In genomic region chr17:44071198-44071520, GRCh38 we compare ENCODE assay signal across 2 cellular contexts.
TF ChIP-seq lines count a peak whose summit lies in the region.

No MANE protein-coding gene starts in this region.

TF ChIP-seq in A549, 52 proteins besides CTCF, POLR2A, EP300 and RAD21 (continued from another document):
- TF ChIP-seq GATA3 (IDR thresholded peaks at IDR 0.05; ENCODE audit: borderline replicate concordance): no peak
- no peak for TF ChIP-seq HMGXB4 (CRISPR knock-in tag; IDR thresholded peaks at IDR 0.05; ENCODE audit: borderline replicate concordance)

TF ChIP-seq in GM23338, 12 proteins besides CTCF, POLR2A, EP300 and RAD21 (continued from another document):
- TF ChIP-seq, protein P1, sequence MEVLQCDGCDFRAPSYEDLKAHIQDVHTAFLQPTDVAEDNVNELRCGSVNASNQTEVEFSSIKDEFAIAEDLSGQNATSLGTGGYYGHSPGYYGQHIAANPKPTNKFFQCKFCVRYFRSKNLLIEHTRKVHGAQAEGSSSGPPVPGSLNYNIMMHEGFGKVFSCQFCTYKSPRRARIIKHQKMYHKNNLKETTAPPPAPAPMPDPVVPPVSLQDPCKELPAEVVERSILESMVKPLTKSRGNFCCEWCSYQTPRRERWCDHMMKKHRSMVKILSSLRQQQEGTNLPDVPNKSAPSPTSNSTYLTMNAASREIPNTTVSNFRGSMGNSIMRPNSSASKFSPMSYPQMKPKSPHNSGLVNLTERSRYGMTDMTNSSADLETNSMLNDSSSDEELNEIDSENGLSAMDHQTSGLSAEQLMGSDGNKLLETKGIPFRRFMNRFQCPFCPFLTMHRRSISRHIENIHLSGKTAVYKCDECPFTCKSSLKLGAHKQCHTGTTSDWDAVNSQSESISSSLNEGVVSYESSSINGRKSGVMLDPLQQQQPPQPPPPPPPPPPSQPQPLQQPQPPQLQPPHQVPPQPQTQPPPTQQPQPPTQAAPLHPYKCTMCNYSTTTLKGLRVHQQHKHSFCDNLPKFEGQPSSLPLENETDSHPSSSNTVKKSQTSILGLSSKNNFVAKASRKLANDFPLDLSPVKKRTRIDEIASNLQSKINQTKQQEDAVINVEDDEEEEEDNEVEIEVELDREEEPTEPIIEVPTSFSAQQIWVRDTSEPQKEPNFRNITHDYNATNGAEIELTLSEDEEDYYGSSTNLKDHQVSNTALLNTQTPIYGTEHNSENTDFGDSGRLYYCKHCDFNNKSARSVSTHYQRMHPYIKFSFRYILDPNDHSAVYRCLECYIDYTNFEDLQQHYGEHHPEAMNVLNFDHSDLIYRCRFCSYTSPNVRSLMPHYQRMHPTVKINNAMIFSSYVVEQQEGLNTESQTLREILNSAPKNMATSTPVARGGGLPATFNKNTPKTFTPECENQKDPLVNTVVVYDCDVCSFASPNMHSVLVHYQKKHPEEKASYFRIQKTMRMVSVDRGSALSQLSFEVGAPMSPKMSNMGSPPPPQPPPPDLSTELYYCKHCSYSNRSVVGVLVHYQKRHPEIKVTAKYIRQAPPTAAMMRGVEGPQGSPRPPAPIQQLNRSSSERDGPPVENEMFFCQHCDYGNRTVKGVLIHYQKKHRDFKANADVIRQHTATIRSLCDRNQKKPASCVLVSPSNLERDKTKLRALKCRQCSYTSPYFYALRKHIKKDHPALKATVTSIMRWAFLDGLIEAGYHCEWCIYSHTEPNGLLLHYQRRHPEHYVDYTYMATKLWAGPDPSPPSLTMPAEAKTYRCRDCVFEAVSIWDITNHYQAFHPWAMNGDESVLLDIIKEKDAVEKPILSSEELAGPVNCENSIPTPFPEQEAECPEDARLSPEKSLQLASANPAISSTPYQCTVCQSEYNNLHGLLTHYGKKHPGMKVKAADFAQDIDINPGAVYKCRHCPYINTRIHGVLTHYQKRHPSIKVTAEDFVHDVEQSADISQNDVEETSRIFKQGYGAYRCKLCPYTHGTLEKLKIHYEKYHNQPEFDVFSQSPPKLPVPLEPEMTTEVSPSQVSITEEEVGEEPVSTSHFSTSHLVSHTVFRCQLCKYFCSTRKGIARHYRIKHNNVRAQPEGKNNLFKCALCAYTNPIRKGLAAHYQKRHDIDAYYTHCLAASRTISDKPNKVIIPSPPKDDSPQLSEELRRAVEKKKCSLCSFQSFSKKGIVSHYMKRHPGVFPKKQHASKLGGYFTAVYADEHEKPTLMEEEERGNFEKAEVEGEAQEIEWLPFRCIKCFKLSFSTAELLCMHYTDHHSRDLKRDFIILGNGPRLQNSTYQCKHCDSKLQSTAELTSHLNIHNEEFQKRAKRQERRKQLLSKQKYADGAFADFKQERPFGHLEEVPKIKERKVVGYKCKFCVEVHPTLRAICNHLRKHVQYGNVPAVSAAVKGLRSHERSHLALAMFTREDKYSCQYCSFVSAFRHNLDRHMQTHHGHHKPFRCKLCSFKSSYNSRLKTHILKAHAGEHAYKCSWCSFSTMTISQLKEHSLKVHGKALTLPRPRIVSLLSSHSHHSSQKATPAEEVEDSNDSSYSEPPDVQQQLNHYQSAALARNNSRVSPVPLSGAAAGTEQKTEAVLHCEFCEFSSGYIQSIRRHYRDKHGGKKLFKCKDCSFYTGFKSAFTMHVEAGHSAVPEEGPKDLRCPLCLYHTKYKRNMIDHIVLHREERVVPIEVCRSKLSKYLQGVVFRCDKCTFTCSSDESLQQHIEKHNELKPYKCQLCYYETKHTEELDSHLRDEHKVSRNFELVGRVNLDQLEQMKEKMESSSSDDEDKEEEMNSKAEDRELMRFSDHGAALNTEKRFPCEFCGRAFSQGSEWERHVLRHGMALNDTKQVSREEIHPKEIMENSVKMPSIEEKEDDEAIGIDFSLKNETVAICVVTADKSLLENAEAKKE (CRISPR knock-in tag; IDR thresholded peaks at IDR 0.05): no peak
- TF ChIP-seq ETS1 (IDR thresholded peaks at IDR 0.05) (no peak), EZH2 (IDR thresholded peaks at IDR 0.05; ENCODE audit: low read depth, unreplicated experiment) (no peak), EZH2phosphoT487 (IDR thresholded peaks at IDR 0.05; ENCODE audit: unreplicated experiment) (no peak), ZNF114 (CRISPR knock-in tag; IDR thresholded peaks at IDR 0.05) (no peak), NANOG (IDR thresholded peaks at IDR 0.05; ENCODE audit: borderline replicate concordance) (no peak)
- TF ChIP-seq, protein P2, sequence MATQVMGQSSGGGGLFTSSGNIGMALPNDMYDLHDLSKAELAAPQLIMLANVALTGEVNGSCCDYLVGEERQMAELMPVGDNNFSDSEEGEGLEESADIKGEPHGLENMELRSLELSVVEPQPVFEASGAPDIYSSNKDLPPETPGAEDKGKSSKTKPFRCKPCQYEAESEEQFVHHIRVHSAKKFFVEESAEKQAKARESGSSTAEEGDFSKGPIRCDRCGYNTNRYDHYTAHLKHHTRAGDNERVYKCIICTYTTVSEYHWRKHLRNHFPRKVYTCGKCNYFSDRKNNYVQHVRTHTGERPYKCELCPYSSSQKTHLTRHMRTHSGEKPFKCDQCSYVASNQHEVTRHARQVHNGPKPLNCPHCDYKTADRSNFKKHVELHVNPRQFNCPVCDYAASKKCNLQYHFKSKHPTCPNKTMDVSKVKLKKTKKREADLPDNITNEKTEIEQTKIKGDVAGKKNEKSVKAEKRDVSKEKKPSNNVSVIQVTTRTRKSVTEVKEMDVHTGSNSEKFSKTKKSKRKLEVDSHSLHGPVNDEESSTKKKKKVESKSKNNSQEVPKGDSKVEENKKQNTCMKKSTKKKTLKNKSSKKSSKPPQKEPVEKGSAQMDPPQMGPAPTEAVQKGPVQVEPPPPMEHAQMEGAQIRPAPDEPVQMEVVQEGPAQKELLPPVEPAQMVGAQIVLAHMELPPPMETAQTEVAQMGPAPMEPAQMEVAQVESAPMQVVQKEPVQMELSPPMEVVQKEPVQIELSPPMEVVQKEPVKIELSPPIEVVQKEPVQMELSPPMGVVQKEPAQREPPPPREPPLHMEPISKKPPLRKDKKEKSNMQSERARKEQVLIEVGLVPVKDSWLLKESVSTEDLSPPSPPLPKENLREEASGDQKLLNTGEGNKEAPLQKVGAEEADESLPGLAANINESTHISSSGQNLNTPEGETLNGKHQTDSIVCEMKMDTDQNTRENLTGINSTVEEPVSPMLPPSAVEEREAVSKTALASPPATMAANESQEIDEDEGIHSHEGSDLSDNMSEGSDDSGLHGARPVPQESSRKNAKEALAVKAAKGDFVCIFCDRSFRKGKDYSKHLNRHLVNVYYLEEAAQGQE (IDR thresholded peaks at IDR 0.05; ENCODE audit: unreplicated experiment): no peak
